ENCODE assay signal across 16 cellular contexts in the genomic region with DNA sequence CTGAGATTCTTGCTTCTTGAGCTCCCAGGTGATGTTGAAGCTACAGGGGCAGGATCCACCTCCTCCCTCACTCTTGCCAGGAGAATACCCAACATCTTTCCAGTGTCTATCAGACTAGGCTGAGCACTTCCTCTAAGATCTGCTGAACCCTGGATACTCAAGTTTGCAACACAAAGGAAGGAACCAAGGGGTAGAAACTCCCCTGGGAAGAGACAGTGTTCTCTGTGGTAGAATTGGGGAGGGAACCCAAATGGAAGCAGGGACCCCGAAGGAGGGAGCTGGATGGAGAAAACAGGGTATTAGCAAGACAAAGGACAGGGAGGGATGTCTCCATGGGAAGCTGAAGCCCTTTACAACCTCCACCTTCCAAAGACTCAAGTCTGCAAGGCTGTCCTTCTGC.
DNase-seq lines count a peak whose midpoint lies in the region; ATAC-seq and TF ChIP-seq lines count a peak whose summit lies in the region.
"Had no signal": no experiment of that assay in that cellular context is flagged by ENCODE, and none has a peak within 500 bp of the region (broad histone marks: within the 10 kb centered on the region; RNA-seq: fewer than 3 reads in every experiment).

No MANE protein-coding gene starts in this region.

- H3K27me3 ChIP-seq in H9 (ENCODE audit: insufficient read depth, low read length) (no peaks in the 10 kb centered on the region), hepatocyte (no peaks in the 10 kb centered on the region), upper lobe of left lung (no peaks in the 10 kb centered on the region)
- H3K27me3 ChIP-seq: BE2C had no signal

- peak; percentile 89 for ATAC-seq in WTC11
- ATAC-seq in effector memory CD8-positive, alpha-beta T cell (replicated peaks) = no peak
- no peak for ATAC-seq in upper lobe of left lung (ENCODE audit: low FRiP score in 2 of 2)
- ATAC-seq: A549, HCT116 had no signal

- no peak overlapping the region for H3K27ac ChIP-seq in H9 (ENCODE audit: insufficient read length, low read depth, low read length)
- H3K27ac ChIP-seq in hepatocyte = no peak overlapping the region
- H3K27ac ChIP-seq in upper lobe of left lung = no peak overlapping the region
- H3K27ac ChIP-seq: A549 had no signal

- H4K20me1 ChIP-seq in H9 (ENCODE audit: control insufficient read depth, insufficient read depth, insufficient read length) (no peaks in the 10 kb centered on the region), hepatocyte (ENCODE audit: insufficient read depth, poor library complexity, severe bottlenecking) (no peaks in the 10 kb centered on the region)

- H3K4me1 ChIP-seq in H9 (ENCODE audit: insufficient read depth, low read length) (peaks cover 5% of the 10 kb centered on the region; the same call in 1 of the 2 replicates), hepatocyte (ENCODE audit: insufficient read depth) (peaks cover 10% of the 10 kb centered on the region), upper lobe of left lung (no peaks in the 10 kb centered on the region)
- H3K4me1 ChIP-seq: A549, BE2C had no signal

- TF ChIP-seq CTCF in H9 (conservative IDR thresholded peaks at IDR 0.05) (no peak), WTC11 (IDR thresholded peaks at IDR 0.05) (no peak), hepatocyte (IDR thresholded peaks at IDR 0.05; ENCODE audit: poor library complexity) (no peak), upper lobe of left lung (IDR thresholded peaks at IDR 0.05) (no peak)

- H2AK5ac ChIP-seq in H9 (ENCODE audit: insufficient read length, low read length) = no peak overlapping the region

- H3K4me3 Mint-ChIP-seq in H9 (0 out of 5 replicates have a peak overlapping the region, but pooled peaks have one; percentile 1 to 25), WTC11 (0 out of 2 replicates have a peak overlapping the region, but pooled peaks have one; percentile 15)
- no peak overlapping the region for H3K4me3 Mint-ChIP-seq in effector memory CD8-positive, alpha-beta T cell
- H3K4me3 Mint-ChIP-seq: CD8-positive, alpha-beta memory T cell; IgD-negative memory B cell had no signal

- H3K4me1 Mint-ChIP-seq in H9 = peaks cover 50 to 51% of the 10 kb centered on the region in 2 experiments
- H3K4me1 Mint-ChIP-seq in WTC11 = peaks cover 50% of the 10 kb centered on the region
- H3K4me1 Mint-ChIP-seq in effector memory CD8-positive, alpha-beta T cell (ENCODE audit: low read depth in 2 of 2) = no peaks in the 10 kb centered on the region
- H3K4me1 Mint-ChIP-seq: CD8-positive, alpha-beta memory T cell had no signal

- peak overlapping the region in 2 of 3 experiments; percentile 81 to 87; a peak in 3 of 7 replicates for H3K27ac Mint-ChIP-seq in H9
- H3K27ac Mint-ChIP-seq in WTC11 = peak overlapping the region; percentile 15; the same call in 1 of the 2 replicates
- no peak overlapping the region for H3K27ac Mint-ChIP-seq in effector memory CD8-positive, alpha-beta T cell
- H3K27ac Mint-ChIP-seq: CD8-positive, alpha-beta memory T cell; IgD-negative memory B cell had no signal

- WGBS in H9 (ENCODE audit: extremely low coverage, insufficient read length, low lambda C conversion rate) = no CpG with 5 or more reads among the region's 1 CpG
- 25% methylated on average over 1 of the region's 1 CpG for WGBS in hepatocyte (ENCODE audit: low lambda C conversion rate, missing lambda C conversion rate)
- 55 to 75% methylated on average over 1 of the region's 1 CpG for WGBS in upper lobe of left lung, 2 donors

- DNase-seq in H9 = no peak
- peak; percentile 18 for DNase-seq in WTC11 (ENCODE audit: low spot score)
- peak; percentile 71 for DNase-seq in iPS DF 19.7 (ENCODE audit: low read depth, low spot score)
- DNase-seq in hepatocyte (ENCODE audit: low spot score) = no peak
- no peak for DNase-seq in stimulated activated CD4-positive, alpha-beta T cell treated with anti-CD3 and anti-CD28 coated beads, Interleukin-12 subunit alpha, Interleukin-12 subunit beta, amount 100 ng/mL, for 4 hours
- no peak for DNase-seq in effector memory CD8-positive, alpha-beta T cell
- DNase-seq in upper lobe of left lung = no peak
- DNase-seq: BE2C; Caco-2; CD8-positive, alpha-beta memory T cell; DND-41; GDM1; GOT3 had no signal

- H3K79me2 ChIP-seq in H9 (ENCODE audit: insufficient read depth, low read length) (no peaks in the 10 kb centered on the region), hepatocyte (no peaks in the 10 kb centered on the region)

- H2BK15ac ChIP-seq in H9 (ENCODE audit: low read depth, low read length) = no peak overlapping the region

- TF ChIP-seq POLR2A in upper lobe of left lung (IDR thresholded peaks at IDR 0.05) = no peak

- no peak overlapping the region for H2AFZ ChIP-seq in H9 (ENCODE audit: low read length)
- H2AFZ ChIP-seq in hepatocyte = no peak overlapping the region

- no peak overlapping the region for H4K91ac ChIP-seq in H9 (ENCODE audit: insufficient read length, low read depth, low read length)

- H3K36me3 ChIP-seq in hepatocyte (replicated peaks; ENCODE audit: insufficient read depth, low read depth) = no peaks in the 10 kb centered on the region
- no peaks in the 10 kb centered on the region for H3K36me3 ChIP-seq in upper lobe of left lung
- H3K36me3 ChIP-seq: BE2C had no signal

- no peaks in the 10 kb centered on the region for H3K79me1 ChIP-seq in H9 (ENCODE audit: insufficient read depth, low read depth, low read length, poor library complexity, severe bottlenecking)

- no peak overlapping the region for H4K5ac ChIP-seq in H9 (ENCODE audit: insufficient read length, low read depth, low read length)

- H2BK20ac ChIP-seq in H9 (ENCODE audit: low read depth, low read length, poor library complexity, severe bottlenecking) = no peak overlapping the region

- no peak overlapping the region for H3K56ac ChIP-seq in H9 (ENCODE audit: insufficient read length, low read depth, low read length)

- no peaks in the 10 kb centered on the region for H3K23me2 ChIP-seq in H9 (ENCODE audit: insufficient read length, low read depth, low read length, poor library complexity, severe bottlenecking)

- no peaks in the 10 kb centered on the region for H3K9me2 ChIP-seq in hepatocyte (replicated peaks; ENCODE audit: insufficient read depth)

- H3K9ac ChIP-seq in H9 (ENCODE audit: extremely low read depth, insufficient read length, low read length) = no peak overlapping the region

- no peak for TF ChIP-seq EP300 in upper lobe of left lung (IDR thresholded peaks at IDR 0.05)

- H3K4ac ChIP-seq in H9 (ENCODE audit: low read depth, low read length) = no peak overlapping the region

- peak overlapping the region; percentile 14 for H3K4me2 ChIP-seq in H9 (ENCODE audit: insufficient read depth, insufficient read length, low read length)
- no peak overlapping the region for H3K4me2 ChIP-seq in hepatocyte
- H3K4me2 ChIP-seq: A549 had no signal

- POLR2A ChIA-PET in WTC11 (lab: Charles Lee) = interaction anchor here (0.6 kb wide), 1 partner anchor 767 kb away, joined by 3 read pairs; no protein-coding TSS in a partner anchor

- H3K14ac ChIP-seq in H9 (ENCODE audit: insufficient read depth, low read length) = no peak overlapping the region

- H3K9me3 Mint-ChIP-seq in H9 (no peaks in the 10 kb centered on the region), WTC11 (peaks cover 5% of the 10 kb centered on the region)
- H3K9me3 Mint-ChIP-seq in effector memory CD8-positive, alpha-beta T cell = no peaks in the 10 kb centered on the region
- H3K9me3 Mint-ChIP-seq: CD8-positive, alpha-beta memory T cell; IgD-negative memory B cell had no signal

- no peak overlapping the region for H2BK12ac ChIP-seq in H9 (ENCODE audit: insufficient read length, low read depth, low read length)

- H3K36me3 Mint-ChIP-seq in H9 (ENCODE audit: insufficient read depth in 1 of 3, low read depth in 3 of 3) (no peaks in the 10 kb centered on the region), WTC11 (no peaks in the 10 kb centered on the region)
- no peaks in the 10 kb centered on the region for H3K36me3 Mint-ChIP-seq in effector memory CD8-positive, alpha-beta T cell (ENCODE audit: insufficient read depth)
- H3K36me3 Mint-ChIP-seq: CD8-positive, alpha-beta memory T cell; IgD-negative memory B cell had no signal

- CTCF ChIA-PET in WTC11 (lab: Charles Lee) = interaction anchor here (0.8 to 2.9 kb wide), 5 partner anchors 8 to 664 kb away, joined by 3 to 15 read pairs (median 3); a partner anchor contains a TSS

- no peak overlapping the region for H3T11ph ChIP-seq in H9 (ENCODE audit: low read length)

- H3K27me3 Mint-ChIP-seq in H9 (ENCODE audit: low read depth) (peaks cover 1% of the 10 kb centered on the region), WTC11 (ENCODE audit: low read depth) (no peaks in the 10 kb centered on the region; the same call in 1 of the 2 replicates)
- peaks cover 12 to 18% of the 10 kb centered on the region in 2 donors for H3K27me3 Mint-ChIP-seq in effector memory CD8-positive, alpha-beta T cell

- no peak overlapping the region for H3K18ac ChIP-seq in H9 (ENCODE audit: insufficient read length, low read depth, low read length)

- H3K4me3 ChIP-seq in hepatocyte (no peak overlapping the region), upper lobe of left lung (no peak overlapping the region)
- H3K4me3 ChIP-seq: A549 had no signal

- H2BK120ac ChIP-seq in H9 (ENCODE audit: low read depth, low read length, poor library complexity, severe bottlenecking) = no peak overlapping the region

- H3K9me3 ChIP-seq in H9 (ENCODE audit: control insufficient read depth, low read depth, low read length) (no peaks in the 10 kb centered on the region), hepatocyte (ENCODE audit: low read depth) (no peaks in the 10 kb centered on the region), upper lobe of left lung (no peaks in the 10 kb centered on the region)
- H3K9me3 ChIP-seq: A549, BE2C, Caco-2 had no signal

- no peak overlapping the region for H4K8ac ChIP-seq in H9 (replicated peaks; ENCODE audit: insufficient read length, low read depth, low read length)

- no peak overlapping the region for H3K23ac ChIP-seq in H9 (ENCODE audit: insufficient read length, low read depth, low read length)

- no peak overlapping the region for H2BK5ac ChIP-seq in H9 (ENCODE audit: insufficient read length, low read length)

TF ChIP-seq in WTC11, 78 proteins besides CTCF, POLR2A, EP300 and RAD21 (continues in another document):
- TF ChIP-seq NFATC4 (CRISPR knock-in tag; IDR thresholded peaks at IDR 0.05) = no peak
- 0 out of 2 replicates have a peak, but pooled peaks have one; percentile 50 for TF ChIP-seq FOXK1 (CRISPR knock-in tag; IDR thresholded peaks at IDR 0.05)
- TF ChIP-seq MXD4 (CRISPR knock-in tag; IDR thresholded peaks at IDR 0.05; ENCODE audit: borderline replicate concordance) = peak; percentile 35; the same call in 1 of the 2 replicates
- peak; percentile 69; the same call in 1 of the 2 replicates for TF ChIP-seq ETV6 (CRISPR knock-in tag; IDR thresholded peaks at IDR 0.05)
- TF ChIP-seq ZNF396 (CRISPR knock-in tag; IDR thresholded peaks at IDR 0.05; ENCODE audit: borderline replicate concordance) = peak; percentile 73; the same call in 1 of the 2 replicates

Comparison
In these comparisons a context has a peak if more than half of its experiments do, and no peak if none do; other contexts are left out.
1. DNase-seq: peak in WTC11 (single experiment) and iPS DF 19.7 (single experiment); none in H9 (single experiment), hepatocyte (single experiment), stimulated activated CD4-positive, alpha-beta T cell treated with anti-CD3 and anti-CD28 coated beads, Interleukin-12 subunit alpha, Interleukin-12 subunit beta, amount 100 ng/mL, for 4 hours (single experiment), effector memory CD8-positive, alpha-beta T cell (0 of 3) and upper lobe of left lung (0 of 2).
2. H3K27ac Mint-ChIP-seq: peak in H9 (2 of 3) and WTC11 (single experiment); none in effector memory CD8-positive, alpha-beta T cell (0 of 2).
3. H3K4me3 Mint-ChIP-seq: peak in H9 (2 of 2) and WTC11 (single experiment); none in effector memory CD8-positive, alpha-beta T cell (0 of 2).